ENCODE assay signal across 8 cellular contexts in the genomic region with DNA sequence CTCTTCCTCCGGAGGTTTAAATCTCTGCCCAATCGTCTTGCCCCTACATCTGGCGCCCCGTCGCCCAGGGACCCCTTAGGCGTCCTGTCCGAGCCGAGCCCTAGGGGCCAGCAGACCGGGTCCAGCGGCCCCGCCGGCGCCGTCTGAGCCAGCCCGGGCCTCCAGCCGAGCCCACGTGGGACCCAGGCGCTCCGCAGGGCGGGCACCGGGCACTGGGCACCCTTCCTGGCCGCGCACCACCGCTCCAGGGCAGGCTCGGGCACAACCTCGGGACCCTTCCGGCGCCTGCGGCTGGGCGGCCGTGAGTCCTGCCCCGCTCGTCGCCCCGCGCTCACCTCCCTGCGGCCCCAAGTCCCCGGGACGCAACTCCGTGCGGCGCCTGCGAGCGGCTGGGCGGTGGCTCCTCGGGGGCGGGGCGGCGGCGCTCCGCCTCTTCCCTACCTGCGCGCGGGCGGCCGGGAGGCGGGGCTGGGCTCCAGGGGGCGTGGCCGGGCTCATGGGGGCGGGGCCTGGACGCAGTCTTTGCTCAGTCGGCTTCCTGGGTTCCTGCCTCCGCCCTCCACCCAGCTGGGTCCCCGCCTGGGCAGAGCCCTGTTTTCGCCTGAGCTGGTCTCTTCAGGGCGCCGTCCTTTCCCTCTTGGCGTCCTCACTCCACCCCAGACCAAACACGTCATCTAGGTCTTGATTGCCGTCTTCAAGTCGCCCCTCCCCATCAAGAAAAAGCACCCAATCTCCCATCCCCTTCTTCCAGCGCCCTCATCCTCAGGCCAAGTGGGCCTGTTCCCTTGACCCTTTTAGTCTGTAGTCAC. TPM values are rescaled to one million over a fixed set of nuclear protein-coding genes. Genes with fewer than 3 reads are reported as not detected.
DNase-seq lines count a peak whose midpoint lies in the region; ATAC-seq and TF ChIP-seq lines count a peak whose summit lies in the region.

TSS of gene RHBDF2 (minus strand) at position 406 of the 809 bp plus-strand sequence. CDS start 19,899 bp downstream, outside the sequence.

- ATAC-seq in GM21515 (IDR thresholded peaks at IDR 0.05; ENCODE audit: unreplicated experiment) (peak; percentile 62), Panc1 (peak; percentile 85), naive B cell (ENCODE audit: low read depth in 2 of 2) (peak; percentile 77 to 81)
- ATAC-seq in activated T-cell treated with anti-CD3 and anti-CD28 coated beads, Interleukin-2, amount 50 U/mL, for 72 hours (replicated peaks in 1 of 2): peak; percentile 89 to 92
- ATAC-seq in stimulated activated effector memory CD8-positive, alpha-beta T cell treated with anti-CD3 and anti-CD28 coated beads, Interleukin-12 subunit alpha, Interleukin-12 subunit beta, amount 100 ng/mL, for 72 hours: peak; percentile 83

- intact Hi-C loops in Calu3 (cut with micrococcal nuclease; ENCODE audit: unreplicated experiment): loop anchor here (5.0 kb wide), 1 partner anchor 94 kb away; no protein-coding TSS in a partner anchor
- intact Hi-C loops in Panc1 (cut with micrococcal nuclease; ENCODE audit: unreplicated experiment): no loop called here
- intact Hi-C loops in esophagus muscularis mucosa (cut with DNase I): loop anchor here (10.0 kb wide), 1 partner anchor 196 kb away; the partner anchor contains the start of gene QRICH2

- peaks cover 43% of the 10 kb centered on the region for H3K4me1 ChIP-seq in Panc1 (ENCODE audit: control insufficient read depth, insufficient read depth, low read length)
- peaks cover 39 to 53% (median 50%) of the 10 kb centered on the region in 4 donors for H3K4me1 ChIP-seq in esophagus muscularis mucosa

- H3K36me3 Mint-ChIP-seq in Calu3 (ENCODE audit: insufficient read depth, unreplicated experiment) (peaks cover 26% of the 10 kb centered on the region), IgD-negative memory B cell (peaks cover 10% of the 10 kb centered on the region), naive B cell (peaks cover 0 to 10% of the 10 kb centered on the region in 2 donors)
- H3K36me3 Mint-ChIP-seq in activated T-cell treated with anti-CD3 and anti-CD28 coated beads, Interleukin-2, amount 50 U/mL, for 72 hours (ENCODE audit: insufficient read depth in 2 of 2): no peaks in the 10 kb centered on the region
- H3K36me3 Mint-ChIP-seq in stimulated activated effector memory CD8-positive, alpha-beta T cell treated with anti-CD3 and anti-CD28 coated beads, Interleukin-12 subunit alpha, Interleukin-12 subunit beta, amount 100 ng/mL, for 72 hours: peaks cover 31% of the 10 kb centered on the region

- in situ Hi-C loops in Panc1 (cut with HindIII; ENCODE audit: low pct_unique_long_range_greater_than_20kb, low sequenced_read_pairs): no loop called here

- CTCF ChIA-PET in Calu3 (lab: Charles Lee) (interaction anchor here (1.4 kb wide), 1 partner anchor 8 kb away, joined by 3 read pairs; no protein-coding TSS in a partner anchor), Panc1 (lab: Charles Lee) (interaction anchor here (0.6 kb wide), 1 partner anchor 496 kb away, joined by 4 read pairs; no protein-coding TSS in a partner anchor)

- WGBS in esophagus muscularis mucosa: 1% methylated on average over 39 of the region's 72 CpGs

- H3K4me1 Mint-ChIP-seq in Calu3 (ENCODE audit: low read depth, unreplicated experiment) (peaks cover 44% of the 10 kb centered on the region), IgD-negative memory B cell (peaks cover 26 to 43% (median 29%) of the 10 kb centered on the region in 3 donors), naive B cell (peaks cover 61 to 63% (median 62%) of the 10 kb centered on the region in 3 donors)
- H3K4me1 Mint-ChIP-seq in activated T-cell treated with anti-CD3 and anti-CD28 coated beads, Interleukin-2, amount 50 U/mL, for 72 hours (ENCODE audit: low read depth): peaks cover 61% of the 10 kb centered on the region
- peaks cover 61% of the 10 kb centered on the region for H3K4me1 Mint-ChIP-seq in stimulated activated effector memory CD8-positive, alpha-beta T cell treated with anti-CD3 and anti-CD28 coated beads, Interleukin-12 subunit alpha, Interleukin-12 subunit beta, amount 100 ng/mL, for 72 hours

- H3K9me3 Mint-ChIP-seq in Calu3 (ENCODE audit: low read depth, unreplicated experiment): no peaks in the 10 kb centered on the region
- H3K9me3 Mint-ChIP-seq in IgD-negative memory B cell: no peaks in the 10 kb centered on the region
- H3K9me3 Mint-ChIP-seq in activated T-cell treated with anti-CD3 and anti-CD28 coated beads, Interleukin-2, amount 50 U/mL, for 72 hours: no peaks in the 10 kb centered on the region
- H3K9me3 Mint-ChIP-seq in naive B cell: no peaks in the 10 kb centered on the region
- no peaks in the 10 kb centered on the region for H3K9me3 Mint-ChIP-seq in stimulated activated effector memory CD8-positive, alpha-beta T cell treated with anti-CD3 and anti-CD28 coated beads, Interleukin-12 subunit alpha, Interleukin-12 subunit beta, amount 100 ng/mL, for 72 hours

- DNase-seq in Calu3: peak; percentile 98
- DNase-seq in Panc1 (ENCODE audit: low read depth, low spot score): no peak
- peak; percentile 95 to 99 for DNase-seq in activated T-cell treated with anti-CD3 and anti-CD28 coated beads, Interleukin-2, amount 50 U/mL, for 72 hours
- DNase-seq in esophagus muscularis mucosa (ENCODE audit: extremely low spot score): peak; percentile 95
- DNase-seq in naive B cell: peak; percentile 96
- peak; percentile 99 for DNase-seq in stimulated activated effector memory CD8-positive, alpha-beta T cell treated with anti-CD3 and anti-CD28 coated beads, Interleukin-12 subunit alpha, Interleukin-12 subunit beta, amount 100 ng/mL, for 72 hours (ENCODE audit: low spot score in 2 of 2)

- H3K4me3 Mint-ChIP-seq in Calu3 (ENCODE audit: low read depth, unreplicated experiment) (peak within 1 kb of the TSS; percentile 88), IgD-negative memory B cell (peak within 1 kb of the TSS; percentile 95 to 100 (median 99)), naive B cell (peak within 1 kb of the TSS; percentile 84 to 100 (median 98))
- peak within 1 kb of the TSS; percentile 80 to 91 for H3K4me3 Mint-ChIP-seq in activated T-cell treated with anti-CD3 and anti-CD28 coated beads, Interleukin-2, amount 50 U/mL, for 72 hours
- peak within 1 kb of the TSS; percentile 91 for H3K4me3 Mint-ChIP-seq in stimulated activated effector memory CD8-positive, alpha-beta T cell treated with anti-CD3 and anti-CD28 coated beads, Interleukin-12 subunit alpha, Interleukin-12 subunit beta, amount 100 ng/mL, for 72 hours

- no peak for TF ChIP-seq EP300 in esophagus muscularis mucosa (IDR thresholded peaks at IDR 0.05)

- H3K9me3 ChIP-seq in Panc1 (ENCODE audit: control insufficient read depth, insufficient read depth, low read depth, low read length): no peaks in the 10 kb centered on the region
- H3K9me3 ChIP-seq in esophagus muscularis mucosa: no peaks in the 10 kb centered on the region

- POLR2A ChIA-PET in Panc1 (lab: Charles Lee): interaction anchor here (0.8 kb wide), 1 partner anchor 23 kb away, joined by 3 read pairs; no protein-coding TSS in a partner anchor

- TF ChIP-seq CTCF in Calu3 (IDR thresholded peaks at IDR 0.05; ENCODE audit: unreplicated experiment) (no peak), Panc1 (IDR thresholded peaks at IDR 0.05) (no peak), esophagus muscularis mucosa (IDR thresholded peaks at IDR 0.05) (peak in 1 of 3 experiments; percentile 11)

- H3K4me3 ChIP-seq in Panc1 (ENCODE audit: low read depth in 2 of 2, low read length in 2 of 2) (peak within 1 kb of the TSS; percentile 89), esophagus muscularis mucosa (peak within 1 kb of the TSS; percentile 65 to 88 (median 68))

- no peaks in the 10 kb centered on the region for H3K27me3 ChIP-seq in Panc1 (ENCODE audit: control insufficient read depth, insufficient read depth, low read length)
- peaks cover 0 to 3% (median 0%) of the 10 kb centered on the region in 4 donors for H3K27me3 ChIP-seq in esophagus muscularis mucosa

- H3K27me3 Mint-ChIP-seq in Calu3 (ENCODE audit: unreplicated experiment) (no peaks in the 10 kb centered on the region), IgD-negative memory B cell (no peaks in the 10 kb centered on the region), naive B cell (no peaks in the 10 kb centered on the region)
- no peaks in the 10 kb centered on the region for H3K27me3 Mint-ChIP-seq in activated T-cell treated with anti-CD3 and anti-CD28 coated beads, Interleukin-2, amount 50 U/mL, for 72 hours (ENCODE audit: low read depth)

- peaks cover 7% of the 10 kb centered on the region; the same call in 1 of the 2 replicates for H3K36me3 ChIP-seq in Panc1 (ENCODE audit: control insufficient read depth, insufficient read depth, low read length)
- H3K36me3 ChIP-seq in esophagus muscularis mucosa: no peaks in the 10 kb centered on the region

- peak; percentile 38 for TF ChIP-seq POLR2A in esophagus muscularis mucosa (IDR thresholded peaks at IDR 0.05; ENCODE audit: low read depth)

- BruUV-seq in Calu3 (replicated peaks; lab: Mats Ljungman, UMichigan) (no TSS peak), Panc1 (replicated peaks; lab: Mats Ljungman, UMichigan) (TSS peak; percentile 73)

- peak within 1 kb of the TSS; percentile 81 for H3K27ac Mint-ChIP-seq in Calu3 (ENCODE audit: unreplicated experiment)
- H3K27ac Mint-ChIP-seq in IgD-negative memory B cell: peak within 1 kb of the TSS; percentile 93 to 99 (median 94)
- peak within 1 kb of the TSS; percentile 76 for H3K27ac Mint-ChIP-seq in activated T-cell treated with anti-CD3 and anti-CD28 coated beads, Interleukin-2, amount 50 U/mL, for 72 hours
- H3K27ac Mint-ChIP-seq in naive B cell: peak within 1 kb of the TSS; percentile 96 to 99 (median 98)
- H3K27ac Mint-ChIP-seq in stimulated activated effector memory CD8-positive, alpha-beta T cell treated with anti-CD3 and anti-CD28 coated beads, Interleukin-12 subunit alpha, Interleukin-12 subunit beta, amount 100 ng/mL, for 72 hours: peak within 1 kb of the TSS; percentile 97

- H3K27ac ChIP-seq in Panc1 (ENCODE audit: low read length) (peak within 1 kb of the TSS; percentile 90), esophagus muscularis mucosa (replicated peaks in 1 of 4) (peak within 1 kb of the TSS; percentile 77 to 85 (median 82))

RNA-seq across cellular contexts. Expression of gene RHBDF2, which starts in this region (rescaled TPM):
- 47.7 and 47.9 TPM in 2 replicates for total RNA-seq in Calu3 (2022)
- polyA plus RNA-seq in IgD-negative memory B cell: 160 TPM
- total RNA-seq in Panc1 (2021; ENCODE audit: unreplicated experiment): 67.8 TPM
- polyA plus RNA-seq in Panc1 (2012; ENCODE audit: insufficient read length): 77.4 TPM
- 10 to 100 TPM; 38.7 to 39.0 TPM for total RNA-seq in activated T-cell treated with anti-CD3 and anti-CD28 coated beads, Interleukin-2, amount 50 U/mL, for 72 hours
- total RNA-seq in esophagus muscularis mucosa: 10 to 100 TPM; 12.9 to 22.5 (median 15.4) TPM
- polyA plus RNA-seq in naive B cell (ENCODE audit: low read depth in 6 of 6): 100 to 1,000 TPM in 1 of 6 donors, 10 to 100 TPM in 5; 44.0 to 148 (median 51.7) TPM
